Comparison of ENCODE assay signal across 19 cellular contexts in genomic region chr11:2653930-2654739, GRCh38. TPM values are rescaled to one million over a fixed set of nuclear protein-coding genes. Genes with fewer than 3 reads are reported as not detected.
DNase-seq lines count a peak whose midpoint lies in the region; TF ChIP-seq lines count a peak whose summit lies in the region.
"Had no signal": no experiment of that assay in that cellular context is flagged by ENCODE, and none has a peak within 500 bp of the region (broad histone marks: within the 10 kb centered on the region; RNA-seq: fewer than 3 reads in every experiment).

No MANE protein-coding gene starts in this region.

- no peak overlapping the region for H3K4me3 ChIP-seq in spleen
- peak overlapping the region in 1 of 2 experiments; percentile 53 for H3K4me3 ChIP-seq in mesenchymal stem cell (ENCODE audit: insufficient read depth in 1 of 2, low read depth in 1 of 2, low read length in 2 of 2)
- H3K4me3 ChIP-seq: breast epithelium, heart left ventricle, ovary, transverse colon had no signal

- H3K4me1 ChIP-seq in spleen (no peaks in the 10 kb centered on the region), mesenchymal stem cell (ENCODE audit: control insufficient read depth, insufficient read depth, low read depth, low read length) (peaks cover 2% of the 10 kb centered on the region)
- H3K4me1 ChIP-seq: breast epithelium, transverse colon had no signal

- no peak overlapping the region for H2AFZ ChIP-seq in mesenchymal stem cell (ENCODE audit: low read depth, low read length)

- intact Hi-C loops in spleen (cut with DNase I; ENCODE audit: low total_unique reads): no loop called here
- intact Hi-C loops in activated naive CD4-positive, alpha-beta T cell treated with anti-CD3 and anti-CD28 coated beads for 36 hours (cut with micrococcal nuclease): no loop called here

- no peak overlapping the region for H3K27ac ChIP-seq in spleen
- H3K27ac ChIP-seq in mesenchymal stem cell (ENCODE audit: low read length, poor library complexity, severe bottlenecking): no peak overlapping the region
- H3K27ac ChIP-seq: 22Rv1, breast epithelium, ovary, transverse colon had no signal

- no peak overlapping the region for H3K9ac ChIP-seq in mesenchymal stem cell (ENCODE audit: low read length)

- H2BK12ac ChIP-seq in mesenchymal stem cell (ENCODE audit: low read length in 2 of 2): no peak overlapping the region

- H2BK5ac ChIP-seq in mesenchymal stem cell (ENCODE audit: low read depth, low read length, poor library complexity, severe bottlenecking): no peak overlapping the region

- H3K23ac ChIP-seq in mesenchymal stem cell (ENCODE audit: low read length in 2 of 2): no peak overlapping the region

- no peak overlapping the region for H4K8ac ChIP-seq in mesenchymal stem cell (ENCODE audit: low read length)

- no peak overlapping the region for H3K4me2 ChIP-seq in mesenchymal stem cell (ENCODE audit: low read length, poor library complexity, severe bottlenecking)

- H3K18ac ChIP-seq in mesenchymal stem cell (ENCODE audit: low read depth in 1 of 2, low read length in 2 of 2): no peak overlapping the region

- H3K27me3 Mint-ChIP-seq in activated naive CD4-positive, alpha-beta T cell treated with anti-CD3 and anti-CD28 coated beads for 36 hours (ENCODE audit: low read depth): no peaks in the 10 kb centered on the region
- H3K27me3 Mint-ChIP-seq: activated naive CD8-positive, alpha-beta T cell treated with anti-CD3 and anti-CD28 coated beads, Interleukin-2, amount 50 U/mL, for 24 hours; stimulated activated memory B cell treated with anti-CD40 and anti-IgM and Interleukin-4, amounts not matched to agents 10 μg/mL and 1 μg/mL and 100 μg/mL, for 72 hours had no signal

- H3K9me3 Mint-ChIP-seq in activated naive CD4-positive, alpha-beta T cell treated with anti-CD3 and anti-CD28 coated beads for 36 hours: peaks cover 17% of the 10 kb centered on the region

- H2BK15ac ChIP-seq in mesenchymal stem cell (ENCODE audit: low read depth, poor library complexity, severe bottlenecking): no peak overlapping the region

- H3K4ac ChIP-seq in mesenchymal stem cell (ENCODE audit: low read depth in 1 of 2, low read length in 2 of 2): no peak overlapping the region

- peaks cover 1% of the 10 kb centered on the region for H3K79me1 ChIP-seq in mesenchymal stem cell (replicated peaks; ENCODE audit: low read length, poor library complexity, severe bottlenecking)

- no peak overlapping the region for H4K91ac ChIP-seq in mesenchymal stem cell (ENCODE audit: low read length)

- TF ChIP-seq CTCF in spleen (IDR thresholded peaks at IDR 0.05 in 8 of 11, conservative IDR thresholded peaks at IDR 0.05 in 3 of 11): no peak

- H2BK120ac ChIP-seq in mesenchymal stem cell (ENCODE audit: low read depth, low read length): no peak overlapping the region

- CTCF ChIA-PET in activated naive CD4-positive, alpha-beta T cell treated with anti-CD3 and anti-CD28 coated beads for 36 hours (lab: Charles Lee): interaction anchor here (1.0 kb wide), 1 partner anchor 122 kb away, joined by 3 read pairs; no protein-coding TSS in a partner anchor

- H3K36me3 ChIP-seq in spleen (peaks cover 0 to 12% (median 0%) of the 10 kb centered on the region in 6 donors), mesenchymal stem cell (ENCODE audit: control insufficient read depth in 1 of 2, insufficient read depth in 2 of 2, low read depth in 1 of 2, low read length in 2 of 2) (peaks cover 0 to 7% of the 10 kb centered on the region in 2 experiments)
- H3K36me3 ChIP-seq: breast epithelium, heart left ventricle, ovary, transverse colon had no signal

- H3K9me3 ChIP-seq in spleen: peaks cover 9 to 61% (median 31%) of the 10 kb centered on the region in 8 donors
- H3K9me3 ChIP-seq in mesenchymal stem cell (ENCODE audit: control insufficient read depth, low read length): peaks cover 97% of the 10 kb centered on the region

- DNase-seq in NCI-H1417 (lab: John Stamatoyannopoulos, UW) (peak in 2 of 3 experiments; percentile 6 to 47), NCI-H1417 treated with DMSO at 0.1 percent for 48 hours (lab: John Stamatoyannopoulos, UW) (no peak), NCI-H2196 treated with DMSO at 0.1 percent for 48 hours (lab: John Stamatoyannopoulos, UW; ENCODE audit: unreplicated experiment) (peak; percentile 11), iPS-NIHi7 (ENCODE audit: extremely low spot score) (peak; percentile 9), spleen (peak; percentile 47), NCI-H1048 (lab: John Stamatoyannopoulos, UW) (no peak), mesenchymal stem cell (no peak)
- DNase-seq in activated naive CD4-positive, alpha-beta T cell treated with anti-CD3 and anti-CD28 coated beads for 36 hours: no peak
- DNase-seq: activated naive CD8-positive, alpha-beta T cell treated with anti-CD3 and anti-CD28 coated beads, Interleukin-2, amount 50 U/mL, for 24 hours; C1 segment of cervical spinal cord; DMS79 treated with DMSO at 0.1 percent for 48 hours; NCI-H1436; NCI-H748 treated with DMSO at 0.1 percent for 48 hours; transverse colon had no signal

- WGBS in spleen, 5 donors: 91 to 97% (median 94%) methylated on average over 15 to 16 of the region's 16 CpGs
- 94% methylated on average over 16 of the region's 16 CpGs for WGBS in mesenchymal stem cell

- no peak overlapping the region for H2AK5ac ChIP-seq in mesenchymal stem cell (ENCODE audit: low read length, severe bottlenecking)

- no peak for TF ChIP-seq POLR2A in spleen (IDR thresholded peaks at IDR 0.05)

- no peak overlapping the region for H3K27ac Mint-ChIP-seq in activated naive CD4-positive, alpha-beta T cell treated with anti-CD3 and anti-CD28 coated beads for 36 hours
- H3K27ac Mint-ChIP-seq: activated naive CD8-positive, alpha-beta T cell treated with anti-CD3 and anti-CD28 coated beads, Interleukin-2, amount 50 U/mL, for 24 hours; stimulated activated memory B cell treated with anti-CD40 and anti-IgM and Interleukin-4, amounts not matched to agents 10 μg/mL and 1 μg/mL and 100 μg/mL, for 72 hours had no signal

- H3K27me3 ChIP-seq in spleen (replicated peaks in 1 of 7) (no peaks in the 10 kb centered on the region), mesenchymal stem cell (ENCODE audit: control insufficient read depth in 1 of 2, insufficient read depth in 1 of 2, low read length in 2 of 2) (peaks cover 0 to 2% of the 10 kb centered on the region in 2 experiments)
- H3K27me3 ChIP-seq: breast epithelium, heart left ventricle, ovary, transverse colon had no signal

- H3K36me3 Mint-ChIP-seq in activated naive CD4-positive, alpha-beta T cell treated with anti-CD3 and anti-CD28 coated beads for 36 hours (ENCODE audit: low read depth): peaks cover 25% of the 10 kb centered on the region

- H3K14ac ChIP-seq in mesenchymal stem cell (ENCODE audit: low read length in 2 of 2): no peak overlapping the region

- no peak overlapping the region for H3K4me3 Mint-ChIP-seq in activated naive CD4-positive, alpha-beta T cell treated with anti-CD3 and anti-CD28 coated beads for 36 hours
- H3K4me3 Mint-ChIP-seq: activated naive CD8-positive, alpha-beta T cell treated with anti-CD3 and anti-CD28 coated beads, Interleukin-2, amount 50 U/mL, for 24 hours; stimulated activated memory B cell treated with anti-CD40 and anti-IgM and Interleukin-4, amounts not matched to agents 10 μg/mL and 1 μg/mL and 100 μg/mL, for 72 hours had no signal

- H3K4me1 Mint-ChIP-seq in activated naive CD4-positive, alpha-beta T cell treated with anti-CD3 and anti-CD28 coated beads for 36 hours (ENCODE audit: low read depth): no peaks in the 10 kb centered on the region

RNA-seq across cellular contexts. Expression of gene KCNQ1OT1, which starts 45.7 kb away (rescaled TPM):
- 1 to 10 TPM in 6 of 7 donors, under 1 TPM in 1; 0.87 to 3.1 (median 2.1) TPM for total RNA-seq in spleen
- polyA plus RNA-seq in spleen: under 1 TPM; 0.02 to 0.16 (median 0.02) TPM
- under 1 TPM; 0.17 to 0.20 TPM for total RNA-seq in activated naive CD4-positive, alpha-beta T cell treated with anti-CD3 and anti-CD28 coated beads for 36 hours
- polyA plus RNA-seq in mesenchymal stem cell (2013, experiment 1 of 2): 0.08 TPM
- 0.05 TPM for polyA plus RNA-seq in mesenchymal stem cell (2013, experiment 2 of 2)

Comparison
In these comparisons a context has a peak if more than half of its experiments do, and no peak if none do; other contexts are left out.
1. DNase-seq: peak in NCI-H1417 (2 of 3), NCI-H2196 treated with DMSO at 0.1 percent for 48 hours (single experiment), iPS-NIHi7 (single experiment) and spleen (single experiment); none in NCI-H1417 treated with DMSO at 0.1 percent for 48 hours (single experiment), NCI-H1048 (single experiment), activated naive CD4-positive, alpha-beta T cell treated with anti-CD3 and anti-CD28 coated beads for 36 hours (single experiment) and mesenchymal stem cell (single experiment).